Comparison of ENCODE assay signal across 1 cellular context in genomic region chr20:2348336-2348735, GRCh38.
TF ChIP-seq lines count a peak whose summit lies in the region.

No MANE protein-coding gene starts in this region.

TF ChIP-seq in GM23338, 12 proteins besides CTCF, POLR2A, EP300 and RAD21:
- TF ChIP-seq ZNF462 (CRISPR knock-in tag; IDR thresholded peaks at IDR 0.05) (no peak), ZNF114 (CRISPR knock-in tag; IDR thresholded peaks at IDR 0.05) (no peak), POLR2AphosphoS5 (IDR thresholded peaks at IDR 0.05; ENCODE audit: low read depth) (no peak), REST (IDR thresholded peaks at IDR 0.05; ENCODE audit: unreplicated experiment) (no peak), NANOG (IDR thresholded peaks at IDR 0.05; ENCODE audit: borderline replicate concordance) (no peak), ETS1 (IDR thresholded peaks at IDR 0.05) (no peak), STAT1 (IDR thresholded peaks at IDR 0.05; ENCODE audit: unreplicated experiment) (no peak), EZH2 (IDR thresholded peaks at IDR 0.05; ENCODE audit: low read depth, unreplicated experiment) (no peak), CREB1 (CRISPR knock-in tag; IDR thresholded peaks at IDR 0.05; ENCODE audit: low read depth) (no peak), JUNB (IDR thresholded peaks at IDR 0.05; ENCODE audit: unreplicated experiment) (no peak), EZH2phosphoT487 (IDR thresholded peaks at IDR 0.05; ENCODE audit: unreplicated experiment) (no peak), ZNF331 (CRISPR knock-in tag; IDR thresholded peaks at IDR 0.05; ENCODE audit: low read depth) (no peak)
